Comparison of ENCODE assay signal across 18 cellular contexts in genomic region chr11:120766318-120766717, GRCh38.
DNase-seq lines count a peak whose midpoint lies in the region; TF ChIP-seq lines count a peak whose summit lies in the region.
"Had no signal": no experiment of that assay in that cellular context is flagged by ENCODE, and none has a peak within 500 bp of the region (broad histone marks: within the 10 kb centered on the region; RNA-seq: fewer than 3 reads in every experiment).

No MANE protein-coding gene starts in this region.

- no peak overlapping the region for H3K14ac ChIP-seq in neuronal stem cell (ENCODE audit: low read length)

- TF ChIP-seq CTCF in right atrium auricular region (IDR thresholded peaks at IDR 0.05) (no peak), vagina (IDR thresholded peaks at IDR 0.05) (no peak), HFFc6 (IDR thresholded peaks at IDR 0.05) (no peak), lower leg skin (IDR thresholded peaks at IDR 0.05) (no peak)

- H3K79me1 ChIP-seq in neuronal stem cell (ENCODE audit: low read depth, low read length) = no peaks in the 10 kb centered on the region

- no peaks in the 10 kb centered on the region for H3K27me3 ChIP-seq in right atrium auricular region
- no peaks in the 10 kb centered on the region for H3K27me3 ChIP-seq in neuronal stem cell (ENCODE audit: control insufficient read depth in 3 of 3, insufficient read depth in 3 of 3, low read depth in 1 of 3, low read length in 3 of 3)
- H3K27me3 ChIP-seq in vagina = no peaks in the 10 kb centered on the region
- H3K27me3 ChIP-seq: BLaER1 treated with 17β-estradiol and CSF1 and Interleukin-3, amounts not matched to agents 10 nM and 100 nM had no signal

- 0 out of 2 replicates have a peak, but pooled peaks cover 4% of the 10 kb centered on the region for H3K36me3 Mint-ChIP-seq in HFFc6 (ENCODE audit: low read depth)
- H3K36me3 Mint-ChIP-seq: CD8-positive, alpha-beta T cell had no signal

- intact Hi-C loops in cardiac septum (cut with DNase I) = no loop called here
- intact Hi-C loops in vagina (cut with DNase I) = no loop called here
- intact Hi-C loops in lower leg skin (cut with DNase I; ENCODE audit: low total_unique reads) = no loop called here

- H2BK5ac ChIP-seq in neuronal stem cell (ENCODE audit: low read length) = no peak overlapping the region

- H2AK5ac ChIP-seq in neuronal stem cell (ENCODE audit: low read depth, low read length) = no peak overlapping the region

- DNase-seq in cardiac septum (ENCODE audit: low spot score) = peak; percentile 27
- no peak for DNase-seq in right atrium auricular region (ENCODE audit: low spot score)
- no peak for DNase-seq in neuronal stem cell (ENCODE audit: low spot score)
- peak; percentile 54 to 61 for DNase-seq in vagina (ENCODE audit: extremely low spot score in 2 of 2)
- DNase-seq in HFFc6 = no peak
- no peak for DNase-seq in lower leg skin (ENCODE audit: low spot score in 2 of 2)
- DNase-seq: AML-193; Caco-2; Calu3; CD4-positive, alpha-beta T cell; CD8-positive, alpha-beta T cell; DMS79 treated with DMSO at 0.1 percent for 48 hours; GF-D8 had no signal

- WGBS in neuronal stem cell (ENCODE audit: extremely low coverage in 2 of 2, insufficient read length in 2 of 2, insufficient replicate concordance in 1 of 2), 2 donors = no CpG with 5 or more reads among the region's 7 CpGs
- 82 to 84% methylated on average over 4 to 7 of the region's 7 CpGs for WGBS in lower leg skin, 2 donors

- no peak overlapping the region for H3K4me2 ChIP-seq in neuronal stem cell (ENCODE audit: insufficient read depth, low read length, poor library complexity, severe bottlenecking)
- H3K4me2 ChIP-seq: A549 had no signal

- no peak overlapping the region for H4K8ac ChIP-seq in neuronal stem cell (ENCODE audit: low read depth, low read length)

- H3K36me3 ChIP-seq in right atrium auricular region (no peaks in the 10 kb centered on the region), neuronal stem cell (replicated peaks in 1 of 2; ENCODE audit: control insufficient read depth in 2 of 2, insufficient read depth in 2 of 2, low read length in 2 of 2) (no peaks in the 10 kb centered on the region), vagina (no peaks in the 10 kb centered on the region)
- H3K36me3 ChIP-seq: BLaER1 treated with 17β-estradiol and CSF1 and Interleukin-3, amounts not matched to agents 10 nM and 100 nM had no signal

- H3K18ac ChIP-seq in neuronal stem cell (ENCODE audit: low read length) = peak overlapping the region; percentile 16

- no peak overlapping the region for H2BK15ac ChIP-seq in neuronal stem cell (ENCODE audit: low read length)

- H3K4ac ChIP-seq in neuronal stem cell (ENCODE audit: low read length) = no peak overlapping the region

- TF ChIP-seq POLR2A in vagina (IDR thresholded peaks at IDR 0.05) (no peak), lower leg skin (IDR thresholded peaks at IDR 0.05) (no peak)

- no peak overlapping the region for H3K27ac Mint-ChIP-seq in HFFc6
- H3K27ac Mint-ChIP-seq: B cell; CD4-positive, alpha-beta T cell; CD8-positive, alpha-beta T cell had no signal

- H3K4me3 ChIP-seq in right atrium auricular region (no peak overlapping the region), neuronal stem cell (ENCODE audit: low read length in 2 of 2) (no peak overlapping the region), vagina (no peak overlapping the region), lower leg skin (ENCODE audit: low read depth, poor library complexity, severe bottlenecking) (no peak overlapping the region)
- H3K4me3 ChIP-seq: A549; BLaER1 treated with 17β-estradiol and CSF1 and Interleukin-3, amounts not matched to agents 10 nM and 100 nM had no signal

- no peak overlapping the region for H2AFZ ChIP-seq in neuronal stem cell (ENCODE audit: low read length)

- H3K9ac ChIP-seq in neuronal stem cell (ENCODE audit: low read depth, low read length, poor library complexity) = no peak overlapping the region
- H3K9ac ChIP-seq: BLaER1 treated with 17β-estradiol and CSF1 and Interleukin-3, amounts not matched to agents 10 nM and 100 nM had no signal

- no peak overlapping the region for H2BK120ac ChIP-seq in neuronal stem cell (ENCODE audit: low read depth, low read length)

- no peak overlapping the region for H3K23ac ChIP-seq in neuronal stem cell (ENCODE audit: low read depth, low read length, poor library complexity)

- H3K27ac ChIP-seq in right atrium auricular region = no peak overlapping the region
- no peak overlapping the region for H3K27ac ChIP-seq in neuronal stem cell (replicated peaks; ENCODE audit: low read length)
- H3K27ac ChIP-seq in vagina = no peak overlapping the region
- H3K27ac ChIP-seq: 22Rv1; A549; BLaER1 treated with 17β-estradiol and CSF1 and Interleukin-3, amounts not matched to agents 10 nM and 100 nM; C4-2B had no signal

- no peak overlapping the region for H4K91ac ChIP-seq in neuronal stem cell (ENCODE audit: low read depth, low read length, poor library complexity)

- H3K4me1 Mint-ChIP-seq in HFFc6 (ENCODE audit: low read depth) = no peaks in the 10 kb centered on the region
- H3K4me1 Mint-ChIP-seq: B cell had no signal

- H3K27me3 Mint-ChIP-seq in HFFc6 (ENCODE audit: insufficient read depth) = peaks cover 16% of the 10 kb centered on the region

- H3K9me3 ChIP-seq in right atrium auricular region (peaks cover 0 to 8% of the 10 kb centered on the region in 2 donors), neuronal stem cell (replicated peaks in 1 of 2; ENCODE audit: control insufficient read depth in 2 of 2, insufficient read depth in 1 of 2, low read depth in 1 of 2, low read length in 2 of 2) (peaks cover 0 to 14% of the 10 kb centered on the region in 2 donors), vagina (peaks cover 2% of the 10 kb centered on the region)

- no peak overlapping the region for H3K4me3 Mint-ChIP-seq in HFFc6
- H3K4me3 Mint-ChIP-seq: B cell; CD4-positive, alpha-beta T cell; CD8-positive, alpha-beta T cell had no signal

- H3K4me1 ChIP-seq in right atrium auricular region = no peaks in the 10 kb centered on the region
- no peaks in the 10 kb centered on the region for H3K4me1 ChIP-seq in neuronal stem cell (ENCODE audit: control insufficient read depth in 2 of 2, insufficient read depth in 1 of 2, low read depth in 1 of 2, low read length in 2 of 2)
- no peaks in the 10 kb centered on the region for H3K4me1 ChIP-seq in vagina
- H3K4me1 ChIP-seq: A549; BLaER1 treated with 17β-estradiol and CSF1 and Interleukin-3, amounts not matched to agents 10 nM and 100 nM; Caco-2 had no signal

- H2BK12ac ChIP-seq in neuronal stem cell (ENCODE audit: low read length) = no peak overlapping the region

- peaks cover 13% of the 10 kb centered on the region for H3K9me3 Mint-ChIP-seq in HFFc6

Comparison
In these comparisons a context has a peak if more than half of its experiments do, and no peak if none do; other contexts are left out.
1. DNase-seq: peak in cardiac septum (single experiment) and vagina (2 of 2); none in right atrium auricular region (single experiment), neuronal stem cell (single experiment), HFFc6 (single experiment) and lower leg skin (0 of 2).